1 cellular context compared by ENCODE assay signal in the genomic region with DNA sequence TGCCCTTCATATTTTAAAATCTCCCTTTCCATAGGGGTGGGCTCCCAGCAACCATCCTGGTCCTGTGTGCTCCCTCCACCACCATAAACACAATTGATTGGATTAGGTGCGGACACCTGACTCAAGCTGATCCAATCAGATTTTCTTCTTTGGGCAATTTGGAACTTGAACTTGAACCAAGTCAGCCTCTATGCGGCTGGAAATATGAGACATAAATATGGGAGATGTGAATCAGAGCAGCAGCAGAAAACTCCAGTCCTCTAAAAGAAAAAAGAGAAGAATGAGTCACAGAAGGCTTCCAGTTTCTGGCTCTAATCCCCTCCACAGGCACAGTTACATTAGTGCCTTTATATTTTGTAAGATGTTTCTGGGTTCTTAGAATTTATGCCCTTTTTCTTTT.
TF ChIP-seq lines count a peak whose summit lies in the region.

No MANE protein-coding gene starts in this region.

TF ChIP-seq in SK-N-SH treated with all-trans-retinoic acid at 6 μM for 48 hours, 23 proteins besides CTCF, POLR2A, EP300 and RAD21 (continued from another document):
- TF ChIP-seq, protein P1, sequence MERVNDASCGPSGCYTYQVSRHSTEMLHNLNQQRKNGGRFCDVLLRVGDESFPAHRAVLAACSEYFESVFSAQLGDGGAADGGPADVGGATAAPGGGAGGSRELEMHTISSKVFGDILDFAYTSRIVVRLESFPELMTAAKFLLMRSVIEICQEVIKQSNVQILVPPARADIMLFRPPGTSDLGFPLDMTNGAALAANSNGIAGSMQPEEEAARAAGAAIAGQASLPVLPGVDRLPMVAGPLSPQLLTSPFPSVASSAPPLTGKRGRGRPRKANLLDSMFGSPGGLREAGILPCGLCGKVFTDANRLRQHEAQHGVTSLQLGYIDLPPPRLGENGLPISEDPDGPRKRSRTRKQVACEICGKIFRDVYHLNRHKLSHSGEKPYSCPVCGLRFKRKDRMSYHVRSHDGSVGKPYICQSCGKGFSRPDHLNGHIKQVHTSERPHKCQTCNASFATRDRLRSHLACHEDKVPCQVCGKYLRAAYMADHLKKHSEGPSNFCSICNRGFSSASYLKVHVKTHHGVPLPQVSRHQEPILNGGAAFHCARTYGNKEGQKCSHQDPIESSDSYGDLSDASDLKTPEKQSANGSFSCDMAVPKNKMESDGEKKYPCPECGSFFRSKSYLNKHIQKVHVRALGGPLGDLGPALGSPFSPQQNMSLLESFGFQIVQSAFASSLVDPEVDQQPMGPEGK (CRISPR knock-in tag; IDR thresholded peaks at IDR 0.05; ENCODE audit: borderline replicate concordance): no peak
- no peak for TF ChIP-seq TCF4 (CRISPR knock-in tag; IDR thresholded peaks at IDR 0.05; ENCODE audit: borderline replicate concordance)
TF ChIP-seq in SK-N-SH treated with all-trans-retinoic acid at 6 μM for 48 hours: peak in this region for 0.
